Comparison of ENCODE assay signal across 10 cellular contexts in the genomic region with DNA sequence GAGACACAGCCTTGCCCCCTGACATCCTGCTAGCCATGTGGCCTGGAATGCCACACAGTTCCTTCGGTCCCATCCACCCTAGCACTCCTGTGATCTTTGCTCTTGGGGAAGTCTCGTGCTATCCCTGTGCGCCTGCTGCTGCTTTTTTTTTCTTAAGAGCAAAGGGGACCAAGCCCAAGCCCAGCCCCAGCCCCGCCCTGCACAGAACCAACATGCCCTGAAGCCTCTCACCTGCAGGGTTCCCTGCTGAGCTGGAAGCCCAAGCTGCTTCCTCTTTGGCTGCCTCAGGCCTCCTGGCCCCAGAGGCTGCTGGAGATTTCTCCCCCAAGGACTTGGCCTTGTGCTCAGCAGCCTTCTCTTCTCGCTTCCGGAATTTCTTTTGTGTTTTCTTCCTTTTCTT. TPM values are rescaled to one million over a fixed set of nuclear protein-coding genes. Genes with fewer than 3 reads are reported as not detected.
DNase-seq lines count a peak whose midpoint lies in the region; ATAC-seq, FAIRE-seq and TF ChIP-seq lines count a peak whose summit lies in the region.
"Had no signal": no experiment of that assay in that cellular context is flagged by ENCODE, and none has a peak within 500 bp of the region (broad histone marks: within the 10 kb centered on the region; RNA-seq: fewer than 3 reads in every experiment).

No MANE protein-coding gene starts in this region.

- no peak overlapping the region for H4K5ac ChIP-seq in H1 (ENCODE audit: insufficient read length, low read depth, low read length)

- no peak overlapping the region for H2AK5ac ChIP-seq in H1 (ENCODE audit: low read depth, low read length)

- H3K36me3 ChIP-seq in Loucy (ENCODE audit: insufficient read depth, low read length) (peaks cover 44% of the 10 kb centered on the region; the same call in 1 of the 2 replicates), H1 (ENCODE audit: control insufficient read depth in 2 of 4, insufficient read depth in 4 of 4, low read length in 3 of 4) (peaks cover 20 to 47% (median 35%) of the 10 kb centered on the region in 4 experiments), sigmoid colon (peaks cover 34 to 63% (median 37%) of the 10 kb centered on the region in 4 donors)

- no peaks in the 10 kb centered on the region for H3K9me3 ChIP-seq in Loucy (ENCODE audit: insufficient read depth, low read depth, low read length)
- no peaks in the 10 kb centered on the region for H3K9me3 ChIP-seq in H1 (ENCODE audit: insufficient read depth in 2 of 2, low read depth in 1 of 2, low read length in 1 of 2)
- no peaks in the 10 kb centered on the region for H3K9me3 ChIP-seq in sigmoid colon
- H3K9me3 ChIP-seq in CD4-positive, alpha-beta T cell (ENCODE audit: control insufficient read depth, low read length), result no peaks in the 10 kb centered on the region

- H3F3A ChIP-seq in Loucy (ENCODE audit: low read depth), result no peaks in the 10 kb centered on the region

- no peak for FAIRE-seq in H1 (lab: Jason Lieb, UNC)

- no peak overlapping the region for H4K8ac ChIP-seq in H1 (ENCODE audit: extremely low read depth, insufficient read depth, low read length)

- H3K4me2 ChIP-seq in Loucy (ENCODE audit: low read depth, low read length, poor library complexity, severe bottlenecking), result peak overlapping the region; percentile 79
- peak overlapping the region; percentile 22 to 70; a peak in 2 of 4 replicates for H3K4me2 ChIP-seq in H1 (ENCODE audit: insufficient read depth in 1 of 2, low read depth in 2 of 2, low read length in 2 of 2)

- no peaks in the 10 kb centered on the region for H3K27me3 Mint-ChIP-seq in CD4-positive, alpha-beta T cell

- H3K4me3 ChIP-seq in Loucy (ENCODE audit: low read length, poor library complexity, severe bottlenecking) (peak overlapping the region; percentile 82), H1 (ENCODE audit: extremely low read depth in 1 of 4, insufficient read depth in 2 of 4, low read depth in 3 of 4, low read length in 4 of 4) (peak overlapping the region in 1 of 4 experiments; percentile 95; a peak in 2 of 8 replicates), sigmoid colon (no peak overlapping the region)

- H3K4ac ChIP-seq in H1 (replicated peaks; ENCODE audit: insufficient read length, low read depth, low read length), result no peak overlapping the region

- H3K4me3 Mint-ChIP-seq in CD4-positive, alpha-beta T cell, result no peak overlapping the region

- no peak overlapping the region for H3K23ac ChIP-seq in H1 (ENCODE audit: insufficient read length)

- H3K9me2 ChIP-seq in Loucy (replicated peaks; ENCODE audit: low read depth, low read length), result no peaks in the 10 kb centered on the region

- H2AFZ ChIP-seq in Loucy (ENCODE audit: low read length) (no peak overlapping the region), H1 (ENCODE audit: low read length) (no peak overlapping the region)

- H2BK20ac ChIP-seq in H1 (ENCODE audit: low read length), result no peak overlapping the region

- TF ChIP-seq CTCF in Loucy (conservative IDR thresholded peaks at IDR 0.05; ENCODE audit: low read length) (no peak), H1 (IDR thresholded peaks at IDR 0.05; ENCODE audit: control extremely low read depth in 1 of 3, insufficient read depth in 1 of 3, low read depth in 1 of 3, low read length in 3 of 3) (no peak), sigmoid colon (IDR thresholded peaks at IDR 0.05) (peak in 1 of 4 experiments; percentile 10)
- TF ChIP-seq CTCF in CD4-positive, alpha-beta T cell (IDR thresholded peaks at IDR 0.05), result no peak

- TF ChIP-seq EP300 in H1 (IDR thresholded peaks at IDR 0.05; ENCODE audit: borderline replicate concordance in 1 of 2, low read depth in 2 of 2, low read length in 2 of 2) (no peak), sigmoid colon (IDR thresholded peaks at IDR 0.05) (no peak)

- peaks cover 65% of the 10 kb centered on the region for H3K36me3 Mint-ChIP-seq in CD4-positive, alpha-beta T cell (ENCODE audit: low read depth)

- no peaks in the 10 kb centered on the region for H3K9me3 Mint-ChIP-seq in CD4-positive, alpha-beta T cell

- H3K4me1 ChIP-seq in Loucy (ENCODE audit: insufficient read depth, low read length, poor library complexity, severe bottlenecking), result peaks cover 24% of the 10 kb centered on the region
- H3K4me1 ChIP-seq in H1 (replicated peaks in 1 of 4; ENCODE audit: control insufficient read depth in 3 of 4, insufficient read depth in 4 of 4, low read length in 3 of 4), result peaks cover 0 to 9% (median 2%) of the 10 kb centered on the region in 4 experiments; a peak in 1 of 7 replicates
- peaks cover 0 to 28% (median 25%) of the 10 kb centered on the region in 4 donors for H3K4me1 ChIP-seq in sigmoid colon

- H2BK120ac ChIP-seq in H1 (replicated peaks; ENCODE audit: low read depth, low read length), result no peak overlapping the region

- H4K20me1 ChIP-seq in Loucy (ENCODE audit: insufficient read depth, low read length, poor library complexity, severe bottlenecking) (peaks cover 40% of the 10 kb centered on the region), H1 (replicated peaks in 1 of 2; ENCODE audit: control insufficient read depth in 1 of 2, insufficient read depth in 2 of 2, low read length in 2 of 2) (peaks cover 4 to 16% of the 10 kb centered on the region in 2 experiments)

- no peak for ATAC-seq in CD4-positive, alpha-beta T cell (ENCODE audit: poor library complexity)
- ATAC-seq in GM21447 (IDR thresholded peaks at IDR 0.05; ENCODE audit: unreplicated experiment), result no peak

- POLR2A ChIA-PET in H1 (lab: Charles Lee; ENCODE audit: partially characterized antibody), result interaction anchor here (0.6 to 7.3 kb wide), 9 partner anchors 9 to 176 kb away, joined by 3 to 120 read pairs (median 4); a partner anchor contains a TSS
- POLR2A ChIA-PET in CD4-positive, alpha-beta T cell (lab: Charles Lee), result interaction anchor here (1.1 to 3.2 kb wide), 3 partner anchors 14 to 186 kb away, joined by 3 to 19 read pairs (median 16); a partner anchor contains a TSS

- WGBS in H1 (ENCODE audit: extremely low coverage in 1 of 2, insufficient coverage in 1 of 2, insufficient read length in 1 of 2, insufficient replicate concordance in 2 of 2, low coverage in 1 of 2, low lambda C conversion rate in 2 of 2, missing lambda C conversion rate in 1 of 2), 2 experiments, result 76% methylated on average over 6 of the region's 6 CpGs; no CpG with 5 or more reads in 1 of the 2 experiments
- 22 to 74% methylated on average over 6 of the region's 6 CpGs for WGBS in sigmoid colon, 2 donors

- peaks cover 7% of the 10 kb centered on the region; the same call in 1 of the 2 replicates for H3K23me2 ChIP-seq in H1 (ENCODE audit: low read depth, low read length)

- H3K18ac ChIP-seq in H1 (ENCODE audit: extremely low read depth, low read length), result no peak overlapping the region

- no peak overlapping the region for H3K14ac ChIP-seq in H1 (ENCODE audit: insufficient read length)

- H3K9ac ChIP-seq in Loucy (ENCODE audit: low read depth, low read length, poor library complexity, severe bottlenecking) (peak overlapping the region; percentile 77), H1 (replicated peaks in 1 of 4; ENCODE audit: extremely low read depth in 1 of 4, low read depth in 3 of 4, low read length in 3 of 4) (no peak overlapping the region)

- peak; percentile 14 for DNase-seq in NCI-H2196 (lab: John Stamatoyannopoulos, UW; ENCODE audit: unreplicated experiment)
- no peak for DNase-seq in NCI-H2196 treated with DMSO at 0.1 percent for 48 hours (lab: John Stamatoyannopoulos, UW; ENCODE audit: unreplicated experiment)
- peak in 1 of 2 experiments; percentile 67 for DNase-seq in H1 (ENCODE audit: low read depth in 1 of 2, low spot score in 2 of 2)
- DNase-seq in sigmoid colon, result peak; percentile 53
- no peak for DNase-seq in CD4-positive, alpha-beta T cell
- no peak for DNase-seq in NCI-H2171 (lab: John Stamatoyannopoulos, UW)
- DNase-seq: NCI-H2171 treated with DMSO at 0.1 percent for 48 hours; stimulated activated CD4-positive, alpha-beta T cell treated with anti-CD3 and anti-CD28 coated beads, Interleukin-15, amount 100 ng/mL, for 24 hours had no signal

- H3K56ac ChIP-seq in H1 (replicated peaks; ENCODE audit: insufficient read length, low read depth, low read length), result no peak overlapping the region

- H3K79me2 ChIP-seq in Loucy (ENCODE audit: insufficient read depth, low read length) (peaks cover 39% of the 10 kb centered on the region), H1 (ENCODE audit: control insufficient read depth in 1 of 2, insufficient read depth in 2 of 2, low read length in 2 of 2) (peaks cover 0 to 15% of the 10 kb centered on the region in 2 experiments; a peak in 2 of 4 replicates)

- CTCF ChIA-PET in H1 (lab: Charles Lee; ENCODE audit: partially characterized antibody), result interaction anchor here (0.6 to 7.0 kb wide), 7 partner anchors 9 to 153 kb away, joined by 3 to 123 read pairs (median 4); no protein-coding TSS in a partner anchor
- CTCF ChIA-PET in CD4-positive, alpha-beta T cell (lab: Charles Lee), result interaction anchor here (1.0 kb wide), 1 partner anchor 153 kb away, joined by 3 read pairs; no protein-coding TSS in a partner anchor

- no peak overlapping the region for H2BK12ac ChIP-seq in H1 (ENCODE audit: low read depth, low read length)

- peaks cover 10% of the 10 kb centered on the region for H3K79me1 ChIP-seq in H1 (ENCODE audit: low read depth, low read length)

- TF ChIP-seq RAD21 in H1 (IDR thresholded peaks at IDR 0.05 in 1 of 2, conservative IDR thresholded peaks at IDR 0.05 in 1 of 2; ENCODE audit: low read depth in 2 of 2, low read length in 2 of 2), result no peak

- TF ChIP-seq POLR2A in H1 (IDR thresholded peaks at IDR 0.05; ENCODE audit: control extremely low read depth in 1 of 2, low read depth in 2 of 2, low read length in 2 of 2), result no peak
- TF ChIP-seq POLR2A in sigmoid colon (IDR thresholded peaks at IDR 0.05), result no peak

- no peak overlapping the region for H4K91ac ChIP-seq in H1 (replicated peaks; ENCODE audit: insufficient read length, low read length)

- H3K27me3 ChIP-seq in Loucy (ENCODE audit: insufficient read depth, low read length, poor library complexity, severe bottlenecking) (no peaks in the 10 kb centered on the region), H1 (replicated peaks in 1 of 4; ENCODE audit: control insufficient read depth in 3 of 4, extremely low read depth in 1 of 4, insufficient read depth in 3 of 4, low read length in 3 of 4) (no peaks in the 10 kb centered on the region), sigmoid colon (no peaks in the 10 kb centered on the region)
- H3K27me3 ChIP-seq in CD4-positive, alpha-beta T cell (ENCODE audit: control insufficient read depth, insufficient read depth, low read length), result no peaks in the 10 kb centered on the region

- H3K4me1 Mint-ChIP-seq in CD4-positive, alpha-beta T cell (ENCODE audit: low read depth), result peaks cover 17% of the 10 kb centered on the region

- intact Hi-C loops in sigmoid colon (cut with DNase I), result loop anchor here (10.0 kb wide), 1 partner anchor 309 kb away; no protein-coding TSS in a partner anchor
- intact Hi-C loops in CD4-positive, alpha-beta T cell (cut with DNase I, micrococcal nuclease), result loop anchor here in 1 of 2 experiments (5.0 kb wide), 2 partner anchors 302 to 387 kb away; a partner anchor contains a TSS

- H2BK15ac ChIP-seq in H1 (ENCODE audit: low read length), result no peak overlapping the region

- no peak overlapping the region for H3K27ac ChIP-seq in H1 (ENCODE audit: low read depth, low read length)
- no peak overlapping the region for H3K27ac ChIP-seq in sigmoid colon
- H3K27ac ChIP-seq in CD4-positive, alpha-beta T cell (ENCODE audit: low read depth, low read length), result no peak overlapping the region

- no peak overlapping the region for H3K27ac Mint-ChIP-seq in CD4-positive, alpha-beta T cell

- 0 out of 2 replicates have a peak overlapping the region, but pooled peaks have one; percentile 44 for H2BK5ac ChIP-seq in H1 (ENCODE audit: low read depth, low read length)

RNA-seq across cellular contexts. Expression of a gene that starts 1.8 kb away (rescaled TPM):
- total RNA-seq in H1 (2021; fragmentation: NEBNext Ultra II Directional; extraction: Animal tissue kit (Norgen Biotek cat#: 25700)), result 23.7 and 26.7 TPM in 2 replicates
- polyA plus RNA-seq in H1 (2011; rRNA removed), result 6.1 and 9.6 TPM in 2 replicates
- polyA plus RNA-seq in H1 (2011; cell fraction: cytosol; rRNA removed), result 19.8 TPM
- polyA plus RNA-seq in H1 (2011; cell fraction: nucleus; rRNA removed), result 17.0 TPM
- polyA plus RNA-seq in H1 (2012, experiment 1 of 2), result 17.5 to 28.3 TPM (median 24.3 TPM) in 4 replicates
- 6.3 TPM for polyA plus RNA-seq in H1 (2012, experiment 2 of 2)
- 19.3 TPM for polyA plus RNA-seq in H1 (2013, experiment 1 of 2)
- 18.3 TPM for polyA plus RNA-seq in H1 (2013, experiment 2 of 2)
- polyA minus RNA-seq in H1 (2011; rRNA and poly(A)+ RNA removed), result 4.5 and 5.6 TPM in 2 replicates
- polyA minus RNA-seq in H1 (2011; cell fraction: cytosol; rRNA and poly(A)+ RNA removed), result 7.3 TPM
- polyA minus RNA-seq in H1 (2011; cell fraction: nucleus; rRNA and poly(A)+ RNA removed), result 5.8 TPM
- total RNA-seq in sigmoid colon, result 10 to 100 TPM; 13.9 to 20.1 (median 16.2) TPM
- polyA plus RNA-seq in sigmoid colon, result 10 to 100 TPM; 22.8 to 43.1 (median 24.3) TPM
- 10 to 100 TPM; 15.1 to 15.9 TPM for total RNA-seq in CD4-positive, alpha-beta T cell

RNA-seq across cellular contexts. Expression of a gene that starts 13.8 kb away (rescaled TPM):
- total RNA-seq in H1 (2021; fragmentation: NEBNext Ultra II Directional; extraction: Animal tissue kit (Norgen Biotek cat#: 25700)), result 56.4 and 61.8 TPM in 2 replicates
- 68.4 and 105 TPM in 2 replicates for polyA plus RNA-seq in H1 (2011; rRNA removed)
- polyA plus RNA-seq in H1 (2011; cell fraction: cytosol; rRNA removed), result 88.7 TPM
- polyA plus RNA-seq in H1 (2011; cell fraction: nucleus; rRNA removed), result 114 TPM
- 42.8 to 66.6 TPM (median 62.2 TPM) in 4 replicates for polyA plus RNA-seq in H1 (2012, experiment 1 of 2)
- 63.8 TPM for polyA plus RNA-seq in H1 (2012, experiment 2 of 2)
- polyA plus RNA-seq in H1 (2013, experiment 1 of 2), result 47.5 TPM
- polyA plus RNA-seq in H1 (2013, experiment 2 of 2), result 46.8 TPM
- polyA minus RNA-seq in H1 (2011; rRNA and poly(A)+ RNA removed), result 84.7 and 135 TPM in 2 replicates
- polyA minus RNA-seq in H1 (2011; cell fraction: cytosol; rRNA and poly(A)+ RNA removed), result 38.3 TPM
- polyA minus RNA-seq in H1 (2011; cell fraction: nucleus; rRNA and poly(A)+ RNA removed), result 35.7 TPM
- 10 to 100 TPM; 17.2 to 31.3 (median 28.4) TPM for total RNA-seq in sigmoid colon
- polyA plus RNA-seq in sigmoid colon, result 10 to 100 TPM in 2 of 3 donors, 1 to 10 TPM in 1; 8.4 to 23.7 (median 11.8) TPM
- total RNA-seq in CD4-positive, alpha-beta T cell, result 10 to 100 TPM; 15.7 to 18.0 TPM

RNA-seq across cellular contexts. Expression of a gene that starts 13.9 kb away (rescaled TPM):
- total RNA-seq in H1 (2021; fragmentation: NEBNext Ultra II Directional; extraction: Animal tissue kit (Norgen Biotek cat#: 25700)), result 2,578 and 2,633 TPM in 2 replicates
- polyA plus RNA-seq in H1 (2011; rRNA removed) (2,379 and 2,783 TPM in 2 replicates), sigmoid colon (1,000 to 10,000 TPM; 2,364 to 4,020 (median 2,962) TPM)
- 4,295 TPM for polyA plus RNA-seq in H1 (2011; cell fraction: cytosol; rRNA removed)
- polyA plus RNA-seq in H1 (2011; cell fraction: nucleus; rRNA removed), result 2,670 TPM
- polyA plus RNA-seq in H1 (2012, experiment 1 of 2), result 3,066 to 3,745 TPM (median 3,674 TPM) in 4 replicates
- 3,198 TPM for polyA plus RNA-seq in H1 (2012, experiment 2 of 2)
- polyA plus RNA-seq in H1 (2013, experiment 1 of 2), result 2,222 TPM
- polyA plus RNA-seq in H1 (2013, experiment 2 of 2), result 2,123 TPM
- polyA minus RNA-seq in H1 (2011; rRNA and poly(A)+ RNA removed), result 2,290 and 2,619 TPM in 2 replicates
- polyA minus RNA-seq in H1 (2011; cell fraction: cytosol; rRNA and poly(A)+ RNA removed), result 1,007 TPM
- 995 TPM for polyA minus RNA-seq in H1 (2011; cell fraction: nucleus; rRNA and poly(A)+ RNA removed)
- 1,000 to 10,000 TPM; 2,027 to 2,561 (median 2,271) TPM for total RNA-seq in sigmoid colon
- total RNA-seq in CD4-positive, alpha-beta T cell, result 1,000 to 10,000 TPM; 2,613 to 2,686 TPM

RNA-seq across cellular contexts. Expression of a gene that starts 22.1 kb away (rescaled TPM):
- 39.6 and 43.1 TPM in 2 replicates for total RNA-seq in H1 (2021; fragmentation: NEBNext Ultra II Directional; extraction: Animal tissue kit (Norgen Biotek cat#: 25700))
- polyA plus RNA-seq in H1 (2011; rRNA removed) (35.4 and 44.7 TPM in 2 replicates), sigmoid colon (10 to 100 TPM; 54.1 to 79.3 (median 59.0) TPM)
- polyA plus RNA-seq in H1 (2011; cell fraction: cytosol; rRNA removed), result 40.4 TPM
- 51.7 TPM for polyA plus RNA-seq in H1 (2011; cell fraction: nucleus; rRNA removed)
- polyA plus RNA-seq in H1 (2012, experiment 1 of 2), result 42.8 to 56.2 TPM (median 50.1 TPM) in 4 replicates
- polyA plus RNA-seq in H1 (2012, experiment 2 of 2), result 52.4 TPM
- 54.3 TPM for polyA plus RNA-seq in H1 (2013, experiment 1 of 2)
- 47.2 TPM for polyA plus RNA-seq in H1 (2013, experiment 2 of 2)
- 20.3 and 32.2 TPM in 2 replicates for polyA minus RNA-seq in H1 (2011; rRNA and poly(A)+ RNA removed)
- 8.1 TPM for polyA minus RNA-seq in H1 (2011; cell fraction: cytosol; rRNA and poly(A)+ RNA removed)
- 16.7 TPM for polyA minus RNA-seq in H1 (2011; cell fraction: nucleus; rRNA and poly(A)+ RNA removed)
- 10 to 100 TPM; 33.8 to 98.7 (median 75.7) TPM for total RNA-seq in sigmoid colon
- 10 to 100 TPM; 42.5 to 45.9 TPM for total RNA-seq in CD4-positive, alpha-beta T cell

RNA-seq across cellular contexts. Expression of a gene that starts 22.2 kb away (rescaled TPM):
- 36.6 and 42.1 TPM in 2 replicates for total RNA-seq in H1 (2021; fragmentation: NEBNext Ultra II Directional; extraction: Animal tissue kit (Norgen Biotek cat#: 25700))
- polyA plus RNA-seq in H1 (2011; rRNA removed), result 37.7 and 54.4 TPM in 2 replicates
- polyA plus RNA-seq in H1 (2011; cell fraction: cytosol; rRNA removed), result 55.5 TPM
- 45.1 TPM for polyA plus RNA-seq in H1 (2011; cell fraction: nucleus; rRNA removed)
- 47.7 to 62.2 TPM (median 55.5 TPM) in 4 replicates for polyA plus RNA-seq in H1 (2012, experiment 1 of 2)
- 29.1 TPM for polyA plus RNA-seq in H1 (2012, experiment 2 of 2)
- polyA plus RNA-seq in H1 (2013, experiment 1 of 2), result 39.1 TPM
- polyA plus RNA-seq in H1 (2013, experiment 2 of 2), result 40.7 TPM
- 6.6 and 9.0 TPM in 2 replicates for polyA minus RNA-seq in H1 (2011; rRNA and poly(A)+ RNA removed)
- polyA minus RNA-seq in H1 (2011; cell fraction: cytosol; rRNA and poly(A)+ RNA removed), result 24.4 TPM
- polyA minus RNA-seq in H1 (2011; cell fraction: nucleus; rRNA and poly(A)+ RNA removed), result 13.3 TPM
- 10 to 100 TPM; 10.2 to 32.3 (median 15.2) TPM for total RNA-seq in sigmoid colon
- polyA plus RNA-seq in sigmoid colon, result 10 to 100 TPM; 17.4 to 27.1 (median 19.9) TPM
- 10 to 100 TPM; 12.7 TPM for total RNA-seq in CD4-positive, alpha-beta T cell

Comparison
In these comparisons a context has a peak if more than half of its experiments do, and no peak if none do; other contexts are left out.
1. DNase-seq: peak in NCI-H2196 (single experiment) and sigmoid colon (single experiment); none in NCI-H2196 treated with DMSO at 0.1 percent for 48 hours (single experiment), CD4-positive, alpha-beta T cell (0 of 10) and NCI-H2171 (single experiment).